In genomic region chr9:109108318-109108717, GRCh38 we compare ENCODE assay signal across 9 cellular contexts. TPM values are rescaled to one million over a fixed set of nuclear protein-coding genes. Genes with fewer than 3 reads are reported as not detected.
DNase-seq lines count a peak whose midpoint lies in the region; ATAC-seq, FAIRE-seq and TF ChIP-seq lines count a peak whose summit lies in the region.
"Had no signal": no experiment of that assay in that cellular context is flagged by ENCODE, and none has a peak within 500 bp of the region (broad histone marks: within the 10 kb centered on the region; RNA-seq: fewer than 3 reads in every experiment).

No MANE protein-coding gene starts in this region.

- 0 out of 2 replicates have a peak overlapping the region, but pooled peaks have one; percentile 50 for H3K9ac ChIP-seq in BLaER1

- TF ChIP-seq CTCF in WI38 (IDR thresholded peaks at IDR 0.05; ENCODE audit: low read depth, low read length) = no peak

- H4K20me1 ChIP-seq in BLaER1 = peaks cover 69% of the 10 kb centered on the region

- DNase-seq in HT1080 (ENCODE audit: low read depth) (peak; percentile 69), kidney tubule cell (ENCODE audit: low spot score) (peak; percentile 38), activated T-cell treated with anti-CD3 and anti-CD28 coated beads for 4 hours (no peak), GM19239 (ENCODE audit: insufficient read length, low spot score) (no peak), medulla oblongata (ENCODE audit: extremely low spot score) (no peak)
- DNase-seq: Kasumi-1 had no signal

- H3K27me3 ChIP-seq in BLaER1 = no peaks in the 10 kb centered on the region

- H3K9me3 ChIP-seq in BLaER1 = peaks cover 28% of the 10 kb centered on the region

- H3K4me2 ChIP-seq in BLaER1 = peak overlapping the region; percentile 57

- H3K27ac ChIP-seq in BLaER1 = peak overlapping the region; percentile 55

- peaks cover 72% of the 10 kb centered on the region for H3K4me1 ChIP-seq in BLaER1

- no peak for FAIRE-seq in GM19239 (lab: Jason Lieb, UNC)

- H3K36me3 ChIP-seq in BLaER1 = peaks cover 33% of the 10 kb centered on the region

- no peak for ATAC-seq in HG02642 (IDR thresholded peaks at IDR 0.05; ENCODE audit: poor library complexity, unreplicated experiment)

- H3K4me3 ChIP-seq in BLaER1 (no peak overlapping the region), WI38 (ENCODE audit: low read depth, low read length) (peak overlapping the region; percentile 43)

RNA-seq across cellular contexts. Expression of gene TMEM245, which starts 11.4 kb away (rescaled TPM):
- 30.8 and 37.2 TPM in 2 replicates for total RNA-seq in HT1080 (2014; rRNA removed; shearing (Covaris generic))
- 37.6 and 45.2 TPM in 2 replicates for polyA plus RNA-seq in HT1080 (2015; cell fraction: cytosol; rRNA removed)
- 53.8 and 61.2 TPM in 2 replicates for polyA plus RNA-seq in HT1080 (2015; cell fraction: nucleus; rRNA removed)

RNA-seq across cellular contexts. Expression of gene FRRS1L, which starts 58.7 kb away (rescaled TPM):
- total RNA-seq in HT1080 (2014; rRNA removed; shearing (Covaris generic)) = not detected in 2 replicates
- not detected in 2 replicates for polyA plus RNA-seq in HT1080 (2015; cell fraction: cytosol; rRNA removed)
- not detected in 2 replicates for polyA plus RNA-seq in HT1080 (2015; cell fraction: nucleus; rRNA removed)

Comparison
In these comparisons a context has a peak if more than half of its experiments do, and no peak if none do; other contexts are left out.
1. DNase-seq: peak in HT1080 (single experiment) and kidney tubule cell (single experiment); none in activated T-cell treated with anti-CD3 and anti-CD28 coated beads for 4 hours (single experiment), GM19239 (single experiment) and medulla oblongata (single experiment).